1 cellular context compared by ENCODE assay signal in genomic region chr1:178727014-178727895, GRCh38.
TF ChIP-seq lines count a peak whose summit lies in the region.

No MANE protein-coding gene starts in this region.

TF ChIP-seq in IMR-90, 13 proteins besides CTCF, POLR2A, EP300 and RAD21 (continued from another document):
- TF ChIP-seq RFX5 (IDR thresholded peaks at IDR 0.05; ENCODE audit: low read depth, low read length), result no peak
- no peak for TF ChIP-seq CHD1 (IDR thresholded peaks at IDR 0.05; ENCODE audit: low read depth, low read length)
- TF ChIP-seq NFE2L2 (IDR thresholded peaks at IDR 0.05; ENCODE audit: low read depth, low read length), result no peak
- no peak for TF ChIP-seq ELK1 (IDR thresholded peaks at IDR 0.05; ENCODE audit: borderline replicate concordance, low read depth, low read length)
- TF ChIP-seq CEBPB (IDR thresholded peaks at IDR 0.05; ENCODE audit: low read depth, low read length), result no peak
- TF ChIP-seq MXI1 (IDR thresholded peaks at IDR 0.05; ENCODE audit: borderline replicate concordance, low read depth, low read length), result no peak
- TF ChIP-seq MAFK (IDR thresholded peaks at IDR 0.05; ENCODE audit: low read depth, low read length), result no peak
- no peak for TF ChIP-seq BHLHE40 (IDR thresholded peaks at IDR 0.05; ENCODE audit: low read depth, low read length)
